ENCODE assay signal across 1 cellular context in the genomic region with DNA sequence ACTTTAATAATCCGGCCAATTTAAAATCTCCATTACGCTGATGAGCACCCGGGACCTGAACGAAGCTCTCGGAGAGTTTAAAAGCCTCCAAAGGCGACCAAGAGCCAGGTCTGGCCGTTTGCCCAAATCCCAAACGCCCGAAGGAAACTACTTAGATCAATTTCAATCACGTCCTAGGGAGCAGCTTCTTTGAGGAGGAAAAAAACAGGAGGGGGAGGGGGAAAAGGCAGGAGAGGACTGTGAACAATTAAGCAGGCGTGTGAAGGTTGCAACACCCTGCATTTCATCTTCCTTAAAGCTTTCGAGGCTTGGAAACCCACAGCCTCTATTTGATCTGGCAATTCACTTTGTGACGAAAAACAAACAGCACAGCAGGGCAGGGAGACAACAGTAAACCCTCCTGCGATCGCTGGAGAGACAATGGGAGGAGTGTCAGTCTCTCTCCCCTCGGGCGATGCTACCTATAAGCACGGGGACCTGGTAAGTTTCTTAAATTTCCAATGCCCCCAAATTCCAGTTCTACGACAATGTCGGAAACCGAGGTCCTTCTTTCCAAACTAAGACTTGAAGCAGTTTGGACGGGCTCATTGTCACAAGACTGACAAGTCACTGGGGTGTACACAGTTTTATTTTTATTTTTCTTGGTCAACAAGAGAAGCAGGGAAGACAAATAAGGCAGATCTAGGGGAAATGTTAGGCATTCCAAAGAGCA.
TF ChIP-seq lines count a peak whose summit lies in the region.

No MANE protein-coding gene starts in this region.

TF ChIP-seq in HEK293, 187 proteins besides CTCF, POLR2A, EP300 and RAD21 (continued from another document and continues in another):
- TF ChIP-seq ZFP3 (tag by site-specific recombination; IDR thresholded peaks at IDR 0.05; ENCODE audit: low read depth), result no peak
- no peak for TF ChIP-seq ZNF514 (tag by site-specific recombination; IDR thresholded peaks at IDR 0.05)
- no peak for TF ChIP-seq ZBTB6 (tag by site-specific recombination; IDR thresholded peaks at IDR 0.05)
- 0 out of 2 replicates have a peak, but pooled peaks have one; percentile 41 for TF ChIP-seq ZNF423 (tag by site-specific recombination; IDR thresholded peaks at IDR 0.05)
- no peak for TF ChIP-seq ATF2 (tag by site-specific recombination; IDR thresholded peaks at IDR 0.05; ENCODE audit: low read depth)
- TF ChIP-seq ZNF202 (tag by site-specific recombination; IDR thresholded peaks at IDR 0.05; ENCODE audit: borderline replicate concordance), result no peak
- no peak for TF ChIP-seq ZNF211 (tag by site-specific recombination; IDR thresholded peaks at IDR 0.05; ENCODE audit: low read depth)
- TF ChIP-seq, protein P1, sequence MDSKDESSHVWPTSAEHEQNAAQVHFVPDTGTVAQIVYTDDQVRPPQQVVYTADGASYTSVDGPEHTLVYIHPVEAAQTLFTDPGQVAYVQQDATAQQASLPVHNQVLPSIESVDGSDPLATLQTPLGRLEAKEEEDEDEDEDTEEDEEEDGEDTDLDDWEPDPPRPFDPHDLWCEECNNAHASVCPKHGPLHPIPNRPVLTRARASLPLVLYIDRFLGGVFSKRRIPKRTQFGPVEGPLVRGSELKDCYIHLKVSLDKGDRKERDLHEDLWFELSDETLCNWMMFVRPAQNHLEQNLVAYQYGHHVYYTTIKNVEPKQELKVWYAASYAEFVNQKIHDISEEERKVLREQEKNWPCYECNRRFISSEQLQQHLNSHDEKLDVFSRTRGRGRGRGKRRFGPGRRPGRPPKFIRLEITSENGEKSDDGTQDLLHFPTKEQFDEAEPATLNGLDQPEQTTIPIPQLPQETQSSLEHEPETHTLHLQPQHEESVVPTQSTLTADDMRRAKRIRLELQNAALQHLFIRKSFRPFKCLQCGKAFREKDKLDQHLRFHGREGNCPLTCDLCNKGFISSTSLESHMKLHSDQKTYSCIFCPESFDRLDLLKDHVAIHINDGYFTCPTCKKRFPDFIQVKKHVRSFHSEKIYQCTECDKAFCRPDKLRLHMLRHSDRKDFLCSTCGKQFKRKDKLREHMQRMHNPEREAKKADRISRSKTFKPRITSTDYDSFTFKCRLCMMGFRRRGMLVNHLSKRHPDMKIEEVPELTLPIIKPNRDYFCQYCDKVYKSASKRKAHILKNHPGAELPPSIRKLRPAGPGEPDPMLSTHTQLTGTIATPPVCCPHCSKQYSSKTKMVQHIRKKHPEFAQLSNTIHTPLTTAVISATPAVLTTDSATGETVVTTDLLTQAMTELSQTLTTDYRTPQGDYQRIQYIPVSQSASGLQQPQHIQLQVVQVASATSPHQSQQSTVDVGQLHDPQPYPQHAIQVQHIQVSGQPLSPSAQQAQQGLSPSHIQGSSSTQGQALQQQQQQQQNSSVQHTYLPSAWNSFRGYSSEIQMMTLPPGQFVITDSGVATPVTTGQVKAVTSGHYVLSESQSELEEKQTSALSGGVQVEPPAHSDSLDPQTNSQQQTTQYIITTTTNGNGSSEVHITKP (tag by site-specific recombination; IDR thresholded peaks at IDR 0.05), result peak; percentile 33
- peak; percentile 77; the same call in 1 of the 2 replicates for TF ChIP-seq ZNF266 (tag by site-specific recombination; IDR thresholded peaks at IDR 0.05; ENCODE audit: low read depth)
- peak; percentile 47; the same call in 1 of the 2 replicates for TF ChIP-seq ZNF76 (tag by site-specific recombination; IDR thresholded peaks at IDR 0.05; ENCODE audit: borderline replicate concordance, low read depth)
- TF ChIP-seq ZBTB7A (tag by site-specific recombination; IDR thresholded peaks at IDR 0.05; ENCODE audit: low read depth), result no peak
- no peak; the same call in 1 of the 2 replicates for TF ChIP-seq SP3 (tag by site-specific recombination; IDR thresholded peaks at IDR 0.05)
- TF ChIP-seq ZNF184 (tag by site-specific recombination; IDR thresholded peaks at IDR 0.05), result no peak
- TF ChIP-seq ZNF776 (tag by site-specific recombination; IDR thresholded peaks at IDR 0.05; ENCODE audit: borderline replicate concordance), result no peak
- no peak for TF ChIP-seq ZNF350 (tag by site-specific recombination; IDR thresholded peaks at IDR 0.05)
- TF ChIP-seq ZNF292 (tag by site-specific recombination; IDR thresholded peaks at IDR 0.05; ENCODE audit: borderline replicate concordance, low read depth), result no peak
- TF ChIP-seq SALL2 (tag by site-specific recombination; IDR thresholded peaks at IDR 0.05; ENCODE audit: borderline replicate concordance), result no peak
- TF ChIP-seq IKZF3 (tag by site-specific recombination; IDR thresholded peaks at IDR 0.05), result peak; percentile 79
- no peak for TF ChIP-seq ZNF37A (tag by site-specific recombination; IDR thresholded peaks at IDR 0.05)
- peak; percentile 51 for TF ChIP-seq ZBTB21 (tag by site-specific recombination; IDR thresholded peaks at IDR 0.05)
- TF ChIP-seq, protein P2, sequence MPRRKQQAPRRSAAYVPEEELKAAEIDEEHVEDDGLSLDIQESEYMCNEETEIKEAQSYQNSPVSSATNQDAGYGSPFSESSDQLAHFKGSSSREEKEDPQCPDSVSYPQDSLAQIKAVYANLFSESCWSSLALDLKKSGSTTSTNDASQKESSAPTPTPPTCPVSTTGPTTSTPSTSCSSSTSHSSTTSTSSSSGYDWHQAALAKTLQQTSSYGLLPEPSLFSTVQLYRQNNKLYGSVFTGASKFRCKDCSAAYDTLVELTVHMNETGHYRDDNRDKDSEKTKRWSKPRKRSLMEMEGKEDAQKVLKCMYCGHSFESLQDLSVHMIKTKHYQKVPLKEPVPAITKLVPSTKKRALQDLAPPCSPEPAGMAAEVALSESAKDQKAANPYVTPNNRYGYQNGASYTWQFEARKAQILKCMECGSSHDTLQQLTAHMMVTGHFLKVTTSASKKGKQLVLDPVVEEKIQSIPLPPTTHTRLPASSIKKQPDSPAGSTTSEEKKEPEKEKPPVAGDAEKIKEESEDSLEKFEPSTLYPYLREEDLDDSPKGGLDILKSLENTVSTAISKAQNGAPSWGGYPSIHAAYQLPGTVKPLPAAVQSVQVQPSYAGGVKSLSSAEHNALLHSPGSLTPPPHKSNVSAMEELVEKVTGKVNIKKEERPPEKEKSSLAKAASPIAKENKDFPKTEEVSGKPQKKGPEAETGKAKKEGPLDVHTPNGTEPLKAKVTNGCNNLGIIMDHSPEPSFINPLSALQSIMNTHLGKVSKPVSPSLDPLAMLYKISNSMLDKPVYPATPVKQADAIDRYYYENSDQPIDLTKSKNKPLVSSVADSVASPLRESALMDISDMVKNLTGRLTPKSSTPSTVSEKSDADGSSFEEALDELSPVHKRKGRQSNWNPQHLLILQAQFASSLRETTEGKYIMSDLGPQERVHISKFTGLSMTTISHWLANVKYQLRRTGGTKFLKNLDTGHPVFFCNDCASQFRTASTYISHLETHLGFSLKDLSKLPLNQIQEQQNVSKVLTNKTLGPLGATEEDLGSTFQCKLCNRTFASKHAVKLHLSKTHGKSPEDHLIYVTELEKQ (tag by site-specific recombination; IDR thresholded peaks at IDR 0.05; ENCODE audit: borderline replicate concordance), result peak; percentile 21; the same call in 1 of the 2 replicates
- TF ChIP-seq ZNF366 (tag by site-specific recombination; conservative IDR thresholded peaks at IDR 0.05), result peak; percentile 70
- peak; percentile 54; the same call in 1 of the 2 replicates for TF ChIP-seq WT1 (tag by site-specific recombination; IDR thresholded peaks at IDR 0.05)
- no peak for TF ChIP-seq ZNF555 (tag by site-specific recombination; conservative IDR thresholded peaks at IDR 0.05)
- TF ChIP-seq ZNF404 (tag by site-specific recombination; IDR thresholded peaks at IDR 0.05), result no peak
- TF ChIP-seq ZBTB49 (tag by site-specific recombination; IDR thresholded peaks at IDR 0.05; ENCODE audit: low read depth), result no peak
- no peak for TF ChIP-seq ZNF239 (tag by site-specific recombination; IDR thresholded peaks at IDR 0.05)
- TF ChIP-seq ZNF558 (tag by site-specific recombination; IDR thresholded peaks at IDR 0.05), result peak; percentile 40; the same call in 1 of the 2 replicates
- TF ChIP-seq ZNF274 (IDR thresholded peaks at IDR 0.05; ENCODE audit: low read length), result no peak
- no peak for TF ChIP-seq ZNF274 (tag by site-specific recombination; IDR thresholded peaks at IDR 0.05; ENCODE audit: borderline replicate concordance)
- peak; percentile 9; the same call in 1 of the 2 replicates for TF ChIP-seq ZSCAN4 (tag by site-specific recombination; IDR thresholded peaks at IDR 0.05)
- TF ChIP-seq, protein P3, sequence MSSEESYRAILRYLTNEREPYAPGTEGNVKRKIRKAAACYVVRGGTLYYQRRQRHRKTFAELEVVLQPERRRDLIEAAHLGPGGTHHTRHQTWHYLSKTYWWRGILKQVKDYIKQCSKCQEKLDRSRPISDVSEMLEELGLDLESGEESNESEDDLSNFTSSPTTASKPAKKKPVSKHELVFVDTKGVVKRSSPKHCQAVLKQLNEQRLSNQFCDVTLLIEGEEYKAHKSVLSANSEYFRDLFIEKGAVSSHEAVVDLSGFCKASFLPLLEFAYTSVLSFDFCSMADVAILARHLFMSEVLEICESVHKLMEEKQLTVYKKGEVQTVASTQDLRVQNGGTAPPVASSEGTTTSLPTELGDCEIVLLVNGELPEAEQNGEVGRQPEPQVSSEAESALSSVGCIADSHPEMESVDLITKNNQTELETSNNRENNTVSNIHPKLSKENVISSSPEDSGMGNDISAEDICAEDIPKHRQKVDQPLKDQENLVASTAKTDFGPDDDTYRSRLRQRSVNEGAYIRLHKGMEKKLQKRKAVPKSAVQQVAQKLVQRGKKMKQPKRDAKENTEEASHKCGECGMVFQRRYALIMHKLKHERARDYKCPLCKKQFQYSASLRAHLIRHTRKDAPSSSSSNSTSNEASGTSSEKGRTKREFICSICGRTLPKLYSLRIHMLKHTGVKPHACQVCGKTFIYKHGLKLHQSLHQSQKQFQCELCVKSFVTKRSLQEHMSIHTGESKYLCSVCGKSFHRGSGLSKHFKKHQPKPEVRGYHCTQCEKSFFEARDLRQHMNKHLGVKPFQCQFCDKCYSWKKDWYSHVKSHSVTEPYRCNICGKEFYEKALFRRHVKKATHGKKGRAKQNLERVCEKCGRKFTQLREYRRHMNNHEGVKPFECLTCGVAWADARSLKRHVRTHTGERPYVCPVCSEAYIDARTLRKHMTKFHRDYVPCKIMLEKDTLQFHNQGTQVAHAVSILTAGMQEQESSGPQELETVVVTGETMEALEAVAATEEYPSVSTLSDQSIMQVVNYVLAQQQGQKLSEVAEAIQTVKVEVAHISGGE (tag by site-specific recombination; conservative IDR thresholded peaks at IDR 0.05; ENCODE audit: low read depth), result no peak
- no peak for TF ChIP-seq ZNF548 (tag by site-specific recombination; IDR thresholded peaks at IDR 0.05)
- TF ChIP-seq GLI2 (tag by site-specific recombination; IDR thresholded peaks at IDR 0.05; ENCODE audit: borderline replicate concordance, low read depth), result peak; percentile 79; the same call in 1 of the 2 replicates
- TF ChIP-seq ZNF501 (tag by site-specific recombination; IDR thresholded peaks at IDR 0.05), result no peak
- TF ChIP-seq ZNF544 (tag by site-specific recombination; IDR thresholded peaks at IDR 0.05), result no peak
- TF ChIP-seq KLF10 (tag by site-specific recombination; IDR thresholded peaks at IDR 0.05), result peak; percentile 89
- no peak for TF ChIP-seq ZNF157 (tag by site-specific recombination; IDR thresholded peaks at IDR 0.05)
- TF ChIP-seq GLI4 (tag by site-specific recombination; IDR thresholded peaks at IDR 0.05), result no peak
- no peak for TF ChIP-seq ZNF529 (tag by site-specific recombination; IDR thresholded peaks at IDR 0.05; ENCODE audit: insufficient replicate concordance)
- no peak for TF ChIP-seq ZNF169 (tag by site-specific recombination; IDR thresholded peaks at IDR 0.05)
- no peak for TF ChIP-seq ZNF2 (tag by site-specific recombination; IDR thresholded peaks at IDR 0.05)
- TF ChIP-seq ZNF596 (tag by site-specific recombination; IDR thresholded peaks at IDR 0.05), result peak; percentile 70; the same call in 1 of the 2 replicates
